Comparison of ENCODE assay signal across 22 cellular contexts in the genomic region with DNA sequence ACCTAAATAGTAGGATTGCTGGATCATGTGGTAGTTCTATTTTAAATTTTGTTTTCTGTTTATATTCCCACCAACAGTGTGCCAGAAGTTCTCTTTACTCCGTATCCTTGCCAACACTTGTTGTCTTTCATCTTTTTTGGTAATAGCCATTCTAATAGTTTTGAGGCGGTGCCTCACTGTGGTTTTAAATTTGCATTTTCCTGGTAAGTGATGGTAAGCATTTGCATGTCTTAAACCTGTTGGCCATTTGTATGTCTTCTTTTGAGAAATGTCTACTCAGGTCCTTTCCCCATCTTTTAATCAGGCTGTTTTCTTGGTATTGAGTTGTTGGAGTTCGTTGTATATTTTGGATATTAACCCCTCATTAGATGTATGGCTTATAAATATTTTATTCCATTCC. TPM values are rescaled to one million over a fixed set of nuclear protein-coding genes. Genes with fewer than 3 reads are reported as not detected.
DNase-seq lines count a peak whose midpoint lies in the region; ATAC-seq and TF ChIP-seq lines count a peak whose summit lies in the region.
"Had no signal": no experiment of that assay in that cellular context is flagged by ENCODE, and none has a peak within 500 bp of the region (broad histone marks: within the 10 kb centered on the region; RNA-seq: fewer than 3 reads in every experiment).

No MANE protein-coding gene starts in this region.

- no peaks in the 10 kb centered on the region for H3K4me1 ChIP-seq in OCI-LY1 (ENCODE audit: insufficient read depth, low read length, severe bottlenecking)

- H3K9me3 ChIP-seq in OCI-LY1 (ENCODE audit: low read length), result no peaks in the 10 kb centered on the region

- H3K4me3 ChIP-seq in OCI-LY1 (ENCODE audit: low read depth, low read length, poor library complexity, severe bottlenecking), result no peak overlapping the region
- H3K4me3 ChIP-seq: K562 had no signal

- peaks cover 14% of the 10 kb centered on the region; the same call in 1 of the 2 replicates for H3F3A ChIP-seq in OCI-LY1 (ENCODE audit: insufficient read depth, low read length)

- peaks cover 18% of the 10 kb centered on the region for H3K4me1 Mint-ChIP-seq in activated naive CD8-positive, alpha-beta T cell treated with anti-CD3 and anti-CD28 coated beads for 36 hours
- peaks cover 8% of the 10 kb centered on the region for H3K4me1 Mint-ChIP-seq in activated naive CD8-positive, alpha-beta T cell treated with anti-CD3 and anti-CD28 coated beads, Interleukin-2, amount 50 U/mL, for 24 hours
- H3K4me1 Mint-ChIP-seq in immature natural killer cell, result peaks cover 37 to 56% of the 10 kb centered on the region in 2 donors

- peaks cover 50% of the 10 kb centered on the region for H3K36me3 Mint-ChIP-seq in activated naive CD8-positive, alpha-beta T cell treated with anti-CD3 and anti-CD28 coated beads for 36 hours
- H3K36me3 Mint-ChIP-seq in activated naive CD8-positive, alpha-beta T cell treated with anti-CD3 and anti-CD28 coated beads, Interleukin-2, amount 50 U/mL, for 24 hours (ENCODE audit: low read depth), result peaks cover 63% of the 10 kb centered on the region
- peaks cover 14 to 24% (median 19%) of the 10 kb centered on the region in 3 donors for H3K36me3 Mint-ChIP-seq in immature natural killer cell

- peak overlapping the region; percentile 11 for H3K27ac ChIP-seq in OCI-LY1 (ENCODE audit: low read depth, low read length, poor library complexity, severe bottlenecking)
- H3K27ac ChIP-seq: C4-2B had no signal

- no peak overlapping the region for H2AFZ ChIP-seq in OCI-LY1 (ENCODE audit: low read length)

- peak overlapping the region; percentile 13 for H3K27ac Mint-ChIP-seq in activated naive CD8-positive, alpha-beta T cell treated with anti-CD3 and anti-CD28 coated beads for 36 hours
- H3K27ac Mint-ChIP-seq in activated naive CD8-positive, alpha-beta T cell treated with anti-CD3 and anti-CD28 coated beads, Interleukin-2, amount 50 U/mL, for 24 hours, result no peak overlapping the region
- peak overlapping the region in 5 of 6 donors; percentile 23 to 64 (median 39) for H3K27ac Mint-ChIP-seq in immature natural killer cell

- H3K4me3 Mint-ChIP-seq in activated naive CD8-positive, alpha-beta T cell treated with anti-CD3 and anti-CD28 coated beads for 36 hours, result no peak overlapping the region
- no peak overlapping the region for H3K4me3 Mint-ChIP-seq in activated naive CD8-positive, alpha-beta T cell treated with anti-CD3 and anti-CD28 coated beads, Interleukin-2, amount 50 U/mL, for 24 hours
- no peak overlapping the region for H3K4me3 Mint-ChIP-seq in immature natural killer cell

- no peak for ATAC-seq in activated naive CD8-positive, alpha-beta T cell treated with anti-CD3 and anti-CD28 coated beads, Interleukin-2, amount 50 U/mL, for 24 hours
- no peak for ATAC-seq in GM18873 (IDR thresholded peaks at IDR 0.05; ENCODE audit: low FRiP score, unreplicated experiment)
- ATAC-seq: K562, Panc1, SK-N-SH treated with all-trans-retinoic acid at 6 μM for 48 hours had no signal

- H3K27me3 Mint-ChIP-seq in activated naive CD8-positive, alpha-beta T cell treated with anti-CD3 and anti-CD28 coated beads for 36 hours, result no peaks in the 10 kb centered on the region
- H3K27me3 Mint-ChIP-seq in activated naive CD8-positive, alpha-beta T cell treated with anti-CD3 and anti-CD28 coated beads, Interleukin-2, amount 50 U/mL, for 24 hours, result no peaks in the 10 kb centered on the region
- peaks cover 0 to 3% (median 3%) of the 10 kb centered on the region in 3 donors for H3K27me3 Mint-ChIP-seq in immature natural killer cell (ENCODE audit: low read depth in 3 of 3)

- no peak overlapping the region for H3K9ac ChIP-seq in OCI-LY1 (ENCODE audit: low read length)

- TF ChIP-seq CTCF in OCI-LY1 (IDR thresholded peaks at IDR 0.05; ENCODE audit: low read length), result no peak
- TF ChIP-seq CTCF in GM13977 (IDR thresholded peaks at IDR 0.05; ENCODE audit: extremely low read depth, insufficient read depth, missing control alignments), result no peak

- H4K20me1 ChIP-seq in OCI-LY1 (ENCODE audit: insufficient read depth, low read length), result no peaks in the 10 kb centered on the region

- DNase-seq in activated naive CD8-positive, alpha-beta T cell treated with anti-CD3 and anti-CD28 coated beads for 36 hours, result no peak
- DNase-seq in activated naive CD8-positive, alpha-beta T cell treated with anti-CD3 and anti-CD28 coated beads, Interleukin-2, amount 50 U/mL, for 24 hours, result no peak
- DNase-seq in immature natural killer cell (no peak), GM13977 (ENCODE audit: low spot score) (no peak), NCI-H524 treated with DMSO at 0.1 percent for 48 hours (lab: John Stamatoyannopoulos, UW) (no peak)
- DNase-seq: AML-193, DMS53, GDM1, MM.1S, NCI-H1092, NCI-H1436, NCI-H187 treated with DMSO at 0.1 percent for 48 hours, NCI-H2107, NCI-H446 treated with DMSO at 0.1 percent for 48 hours, NCI-H748 treated with DMSO at 0.1 percent for 48 hours, SIG-M5 had no signal

- peaks cover 84% of the 10 kb centered on the region for H3K36me3 ChIP-seq in OCI-LY1 (ENCODE audit: insufficient read depth, low read length)

- H3K4me2 ChIP-seq in OCI-LY1 (ENCODE audit: low read length), result no peak overlapping the region

- no peaks in the 10 kb centered on the region for H3K9me2 ChIP-seq in OCI-LY1 (ENCODE audit: low read depth, low read length)

- peaks cover under 1% of the 10 kb centered on the region for H3K9me3 Mint-ChIP-seq in activated naive CD8-positive, alpha-beta T cell treated with anti-CD3 and anti-CD28 coated beads for 36 hours
- no peaks in the 10 kb centered on the region for H3K9me3 Mint-ChIP-seq in activated naive CD8-positive, alpha-beta T cell treated with anti-CD3 and anti-CD28 coated beads, Interleukin-2, amount 50 U/mL, for 24 hours
- no peaks in the 10 kb centered on the region for H3K9me3 Mint-ChIP-seq in immature natural killer cell

- in situ Hi-C loops in GM13977 (cut with MboI; ENCODE audit: low pct_unique_long_range_greater_than_20kb, low sequenced_read_pairs, unreplicated experiment), result no loop called here

- no peaks in the 10 kb centered on the region for H3K79me2 ChIP-seq in OCI-LY1 (ENCODE audit: insufficient read depth, low read length)

- no peaks in the 10 kb centered on the region for H3K27me3 ChIP-seq in OCI-LY1 (ENCODE audit: insufficient read depth, low read length)

RNA-seq across cellular contexts. Expression of a gene that starts 51.6 kb away (rescaled TPM):
- total RNA-seq in activated naive CD8-positive, alpha-beta T cell treated with anti-CD3 and anti-CD28 coated beads for 36 hours, result 10 to 100 TPM; 61.5 to 62.4 TPM
- 10 to 100 TPM in 2 of 3 donors, 1 to 10 TPM in 1; 6.4 to 47.7 (median 21.7) TPM for polyA plus RNA-seq in immature natural killer cell
